Comparison of ENCODE assay signal across 28 cellular contexts in genomic region chr2:60073201-60073600, GRCh38.
"Had no signal": no experiment of that assay in that cellular context is flagged by ENCODE, and none has a peak within 500 bp of the region (broad histone marks: within the 10 kb centered on the region; RNA-seq: fewer than 3 reads in every experiment).

No MANE protein-coding gene starts in this region.

- H3K36me3 Mint-ChIP-seq: naive thymus-derived CD8-positive, alpha-beta T cell; natural killer cell treated with Interleukin-12 subunit alpha and Interleukin-12 subunit beta and Interleukin-15 and Interleukin-18, amount 100 ng/mL, for 72 hours; stimulated activated effector memory CD8-positive, alpha-beta T cell treated with anti-CD3 and anti-CD28 coated beads, Interleukin-12 subunit alpha, Interleukin-12 subunit beta, amount 100 ng/mL, for 72 hours; stimulated activated naive B cell treated with anti-CD40 and anti-IgM and Interleukin-4, amounts not matched to agents 10 μg/mL and 1 μg/mL and 100 μg/mL, for 72 hours had no signal

- H3K9me3 ChIP-seq: neutrophil, psoas muscle, right lobe of liver, sigmoid colon, stomach, thoracic aorta, thyroid gland, tibial nerve, upper lobe of left lung, vagina had no signal

- H3K9me3 Mint-ChIP-seq: naive thymus-derived CD8-positive, alpha-beta T cell; nephron progenitor cell; neural crest cell; stimulated activated naive B cell treated with anti-CD40 and anti-IgM and Interleukin-4, amounts not matched to agents 10 μg/mL and 1 μg/mL and 100 μg/mL, for 72 hours; stimulated activated naive CD8-positive, alpha-beta T cell treated with anti-CD3 and anti-CD28 coated beads, Interleukin-15, Interleukin-2, amounts not matched to agents 100 ng/mL and 50 ng/mL, for 24 hours had no signal

- H3K27me3 Mint-ChIP-seq: stimulated activated naive CD8-positive, alpha-beta T cell treated with anti-CD3 and anti-CD28 coated beads, Interleukin-15, Interleukin-2, amounts not matched to agents 100 ng/mL and 50 ng/mL, for 24 hours had no signal

- H3K36me3 ChIP-seq: neutrophil, right lobe of liver, sigmoid colon, stomach, thoracic aorta, thyroid gland, tibial nerve, upper lobe of left lung, vagina had no signal

- H3K27ac ChIP-seq: neutrophil, parathyroid adenoma, psoas muscle, right lobe of liver, sigmoid colon, stomach, thoracic aorta, thyroid gland, tibial nerve, upper lobe of left lung, vagina had no signal

- H3K4me1 Mint-ChIP-seq: stimulated activated effector memory CD8-positive, alpha-beta T cell treated with anti-CD3 and anti-CD28 coated beads, Interleukin-12 subunit alpha, Interleukin-12 subunit beta, amount 100 ng/mL, for 72 hours had no signal

- H3K27ac Mint-ChIP-seq: naive thymus-derived CD8-positive, alpha-beta T cell; natural killer cell treated with Interleukin-12 subunit alpha and Interleukin-12 subunit beta and Interleukin-15 and Interleukin-18, amount 100 ng/mL, for 72 hours; nephron progenitor cell; stimulated activated effector memory CD8-positive, alpha-beta T cell treated with anti-CD3 and anti-CD28 coated beads, Interleukin-12 subunit alpha, Interleukin-12 subunit beta, amount 100 ng/mL, for 72 hours; stimulated activated naive B cell treated with anti-CD40 and anti-IgM and Interleukin-4, amounts not matched to agents 10 μg/mL and 1 μg/mL and 100 μg/mL, for 72 hours; stimulated activated naive CD8-positive, alpha-beta T cell treated with anti-CD3 and anti-CD28 coated beads, Interleukin-15, Interleukin-2, amounts not matched to agents 100 ng/mL and 50 ng/mL, for 24 hours had no signal

- ATAC-seq: naive thymus-derived CD8-positive, alpha-beta T cell; natural killer cell treated with Interleukin-12 subunit alpha and Interleukin-12 subunit beta and Interleukin-15 and Interleukin-18, amount 100 ng/mL, for 72 hours; psoas muscle; right cardiac atrium; right lobe of liver; stimulated activated effector memory CD8-positive, alpha-beta T cell treated with anti-CD3 and anti-CD28 coated beads, Interleukin-12 subunit alpha, Interleukin-12 subunit beta, amount 100 ng/mL, for 72 hours; stimulated activated naive B cell treated with anti-CD40 and anti-IgM and Interleukin-4, amounts not matched to agents 10 μg/mL and 1 μg/mL and 100 μg/mL, for 72 hours had no signal

- DNase-seq: naive thymus-derived CD8-positive, alpha-beta T cell; nephron progenitor cell; nucleus accumbens; posterior cingulate gyrus; psoas muscle; right cardiac atrium; right lobe of liver; sigmoid colon; small intestine; stimulated activated CD4-positive, alpha-beta T cell treated with anti-CD3 and anti-CD28 coated beads, Interleukin-15, amount 100 ng/mL, for 24 hours; stimulated activated CD4-positive, alpha-beta T cell treated with anti-CD3 and anti-CD28 coated beads, Interleukin-2, amount 100 ng/mL, for 24 hours; stimulated activated CD4-positive, alpha-beta T cell treated with anti-CD3 and anti-CD28 coated beads, Interleukin-2, amount 100 ng/mL, for 48 hours; stimulated activated CD4-positive, alpha-beta T cell treated with anti-CD3 and anti-CD28 coated beads, Interleukin-4, amount 100 ng/mL, for 24 hours; stimulated activated naive B cell treated with anti-CD40 and anti-IgM and Interleukin-4, amounts not matched to agents 10 μg/mL and 1 μg/mL and 100 μg/mL, for 72 hours; stimulated activated naive CD4-positive, alpha-beta T cell treated with Interleukin-2 at 50 U/mL for 16 hours; stomach; thyroid gland; trophoblast cell had no signal

- H3K4me3 Mint-ChIP-seq: naive thymus-derived CD8-positive, alpha-beta T cell; natural killer cell treated with Interleukin-12 subunit alpha and Interleukin-12 subunit beta and Interleukin-15 and Interleukin-18, amount 100 ng/mL, for 72 hours; nephron progenitor cell; neural crest cell; stimulated activated effector memory CD8-positive, alpha-beta T cell treated with anti-CD3 and anti-CD28 coated beads, Interleukin-12 subunit alpha, Interleukin-12 subunit beta, amount 100 ng/mL, for 72 hours; stimulated activated naive B cell treated with anti-CD40 and anti-IgM and Interleukin-4, amounts not matched to agents 10 μg/mL and 1 μg/mL and 100 μg/mL, for 72 hours; stimulated activated naive CD8-positive, alpha-beta T cell treated with anti-CD3 and anti-CD28 coated beads, Interleukin-15, Interleukin-2, amounts not matched to agents 100 ng/mL and 50 ng/mL, for 24 hours had no signal
